In genomic region chr13:21435710-21436151, GRCh38 we compare ENCODE assay signal across 8 cellular contexts. TPM values are rescaled to one million over a fixed set of nuclear protein-coding genes. Genes with fewer than 3 reads are reported as not detected.
DNase-seq lines count a peak whose midpoint lies in the region; ATAC-seq, FAIRE-seq and TF ChIP-seq lines count a peak whose summit lies in the region.
"Had no signal": no experiment of that assay in that cellular context is flagged by ENCODE, and none has a peak within 500 bp of the region (broad histone marks: within the 10 kb centered on the region; RNA-seq: fewer than 3 reads in every experiment).

No MANE protein-coding gene starts in this region.

- peak; percentile 50 for DNase-seq in RCC 7860 (ENCODE audit: low spot score)
- DNase-seq in activated naive CD8-positive, alpha-beta T cell treated with anti-CD3 and anti-CD28 coated beads for 36 hours: peak; percentile 14
- peak; percentile 53 for DNase-seq in hepatocyte (ENCODE audit: low spot score)
- DNase-seq in stimulated activated CD4-positive, alpha-beta T cell treated with anti-CD3 and anti-CD28 coated beads, Interleukin-4, amount 100 ng/mL, for 4 hours: peak; percentile 5 to 47
- DNase-seq in NCI-H510A treated with DMSO at 0.1 percent for 48 hours (lab: John Stamatoyannopoulos, UW): no peak

- H3K36me3 Mint-ChIP-seq in activated naive CD8-positive, alpha-beta T cell treated with anti-CD3 and anti-CD28 coated beads for 36 hours: peaks cover 50% of the 10 kb centered on the region

- peaks cover 95% of the 10 kb centered on the region for H3K79me2 ChIP-seq in hepatocyte

- WGBS in hepatocyte (ENCODE audit: low lambda C conversion rate, missing lambda C conversion rate): 79% methylated on average over 2 of the region's 2 CpGs

- no peak overlapping the region for H3K4me3 ChIP-seq in hepatocyte

- TF ChIP-seq CTCF in hepatocyte (IDR thresholded peaks at IDR 0.05; ENCODE audit: poor library complexity): no peak

- peaks cover 29% of the 10 kb centered on the region for H3K4me1 Mint-ChIP-seq in activated naive CD8-positive, alpha-beta T cell treated with anti-CD3 and anti-CD28 coated beads for 36 hours

- no peak overlapping the region for H3K4me2 ChIP-seq in hepatocyte

- H3K27ac ChIP-seq in hepatocyte: peak overlapping the region; percentile 52

- H3K9me3 Mint-ChIP-seq in activated naive CD8-positive, alpha-beta T cell treated with anti-CD3 and anti-CD28 coated beads for 36 hours: peaks cover 18% of the 10 kb centered on the region

- H4K20me1 ChIP-seq in hepatocyte (ENCODE audit: insufficient read depth, poor library complexity, severe bottlenecking): no peaks in the 10 kb centered on the region

- H2AFZ ChIP-seq in hepatocyte: no peak overlapping the region

- H3K27ac Mint-ChIP-seq in activated naive CD8-positive, alpha-beta T cell treated with anti-CD3 and anti-CD28 coated beads for 36 hours: peak overlapping the region; percentile 1

- H3K9me3 ChIP-seq in hepatocyte (ENCODE audit: low read depth): peaks cover 14% of the 10 kb centered on the region

- no peak for FAIRE-seq in RCC 7860 (lab: Jason Lieb, UNC)
- FAIRE-seq: colon had no signal

- H3K4me1 ChIP-seq in hepatocyte (ENCODE audit: insufficient read depth): no peaks in the 10 kb centered on the region

- ATAC-seq in GM18870 (IDR thresholded peaks at IDR 0.05; ENCODE audit: unreplicated experiment) (peak; percentile 94), HG02973 (IDR thresholded peaks at IDR 0.05; ENCODE audit: unreplicated experiment) (peak; percentile 97)

- H3K27me3 ChIP-seq in hepatocyte: no peaks in the 10 kb centered on the region

- no peaks in the 10 kb centered on the region for H3K36me3 ChIP-seq in hepatocyte (replicated peaks; ENCODE audit: insufficient read depth, low read depth)

- H3K4me3 Mint-ChIP-seq in activated naive CD8-positive, alpha-beta T cell treated with anti-CD3 and anti-CD28 coated beads for 36 hours: no peak overlapping the region

- no peaks in the 10 kb centered on the region for H3K27me3 Mint-ChIP-seq in activated naive CD8-positive, alpha-beta T cell treated with anti-CD3 and anti-CD28 coated beads for 36 hours

- no peaks in the 10 kb centered on the region for H3K9me2 ChIP-seq in hepatocyte (replicated peaks; ENCODE audit: insufficient read depth)

RNA-seq across cellular contexts. Expression of gene ZDHHC20, which starts 23.4 kb away (rescaled TPM):
- 10 to 100 TPM; 52.0 to 52.8 TPM for total RNA-seq in activated naive CD8-positive, alpha-beta T cell treated with anti-CD3 and anti-CD28 coated beads for 36 hours
- total RNA-seq in hepatocyte: 132 TPM in 2 replicates
- polyA plus RNA-seq in hepatocyte: 25.2 and 27.5 TPM in 2 replicates
